19 cellular contexts compared by ENCODE assay signal in genomic region chr14:99624971-99625370, GRCh38. TPM values are rescaled to one million over a fixed set of nuclear protein-coding genes. Genes with fewer than 3 reads are reported as not detected.
DNase-seq lines count a peak whose midpoint lies in the region; FAIRE-seq lines count a peak whose summit lies in the region.
"Had no signal": no experiment of that assay in that cellular context is flagged by ENCODE, and none has a peak within 500 bp of the region (broad histone marks: within the 10 kb centered on the region; RNA-seq: fewer than 3 reads in every experiment).

No MANE protein-coding gene starts in this region.

- H3K27me3 Mint-ChIP-seq in activated naive CD4-positive, alpha-beta T cell treated with anti-CD3 and anti-CD28 coated beads for 36 hours (ENCODE audit: low read depth): peaks cover 32% of the 10 kb centered on the region

- FAIRE-seq in small intestine (lab: Jason Lieb, UNC): no peak
- FAIRE-seq: HepG2 had no signal

- no peaks in the 10 kb centered on the region for H3K36me3 Mint-ChIP-seq in activated naive CD4-positive, alpha-beta T cell treated with anti-CD3 and anti-CD28 coated beads for 36 hours (ENCODE audit: low read depth)

- no peaks in the 10 kb centered on the region for H3K9me2 ChIP-seq in GM23248 (ENCODE audit: insufficient read depth)

- H3K27me3 ChIP-seq in H7 (ENCODE audit: control insufficient read depth, insufficient read depth, low read length) (no peaks in the 10 kb centered on the region), small intestine (ENCODE audit: control insufficient read depth in 2 of 2, insufficient read depth in 2 of 2, low read length in 2 of 2) (no peaks in the 10 kb centered on the region), GM23248 (replicated peaks; ENCODE audit: insufficient read depth) (no peaks in the 10 kb centered on the region)

- peak; percentile 79 for DNase-seq in H7
- peak; percentile 47 for DNase-seq in RPMI8226
- peak; percentile 61 for DNase-seq in iPS-NIHi11 (ENCODE audit: low spot score)
- DNase-seq in small intestine: peak; percentile 18
- DNase-seq in GM23248: no peak
- DNase-seq in activated naive CD4-positive, alpha-beta T cell treated with anti-CD3 and anti-CD28 coated beads for 36 hours: no peak
- no peak for DNase-seq in stimulated activated naive CD4-positive, alpha-beta T cell (lab: John Stamatoyannopoulos, UW)
- DNase-seq: AML-193, DMS79 treated with DMSO at 0.1 percent for 48 hours, GOT3, KG1, MV-4-11, NCI-H1694 treated with DMSO at 0.1 percent for 48 hours, NCI-H2107, NCI-H510A, NCI-H774, OCI-M1, SIG-M5 had no signal

- peaks cover 21% of the 10 kb centered on the region for H3F3A ChIP-seq in GM23248 (ENCODE audit: insufficient read depth)

- H4K20me1 ChIP-seq in GM23248 (ENCODE audit: insufficient read depth): no peaks in the 10 kb centered on the region

- H3K27ac Mint-ChIP-seq in activated naive CD4-positive, alpha-beta T cell treated with anti-CD3 and anti-CD28 coated beads for 36 hours: no peak overlapping the region

- H3K9me3 ChIP-seq in small intestine (ENCODE audit: control insufficient read depth, low read depth) (no peaks in the 10 kb centered on the region), GM23248 (ENCODE audit: low read depth) (no peaks in the 10 kb centered on the region)

- H3K4me1 Mint-ChIP-seq in activated naive CD4-positive, alpha-beta T cell treated with anti-CD3 and anti-CD28 coated beads for 36 hours (ENCODE audit: low read depth): peaks cover 4% of the 10 kb centered on the region

- H3K4me2 ChIP-seq in GM23248 (ENCODE audit: unreplicated experiment): no peak overlapping the region

- H3K27ac ChIP-seq in small intestine (ENCODE audit: low read depth in 1 of 2, low read length in 1 of 2) (no peak overlapping the region), GM23248 (no peak overlapping the region)

- CTCF ChIA-PET in activated naive CD4-positive, alpha-beta T cell treated with anti-CD3 and anti-CD28 coated beads for 36 hours (lab: Charles Lee): no interaction called here

- H2AFZ ChIP-seq in GM23248: no peak overlapping the region

- no peaks in the 10 kb centered on the region for H3K9me3 Mint-ChIP-seq in activated naive CD4-positive, alpha-beta T cell treated with anti-CD3 and anti-CD28 coated beads for 36 hours

- H3K9ac ChIP-seq in GM23248: no peak overlapping the region

- 53 to 78% (median 69%) methylated on average over 13 of the region's 13 CpGs for WGBS in small intestine, 3 donors
- 88 to 92% methylated on average over 11 to 13 of the region's 13 CpGs for WGBS in GM23248 (ENCODE audit: low coverage in 1 of 2, low lambda C conversion rate in 2 of 2, missing lambda C conversion rate in 2 of 2), 2 experiments

- in situ Hi-C loops in GM23248 (cut with MboI): loop anchor here (5.0 kb wide), 1 partner anchor 103 kb away; no protein-coding TSS in a partner anchor

- intact Hi-C loops in activated naive CD4-positive, alpha-beta T cell treated with anti-CD3 and anti-CD28 coated beads for 36 hours (cut with micrococcal nuclease): no loop called here

- no peaks in the 10 kb centered on the region for H3K79me2 ChIP-seq in GM23248 (ENCODE audit: insufficient read depth)

- H3K4me1 ChIP-seq in small intestine (ENCODE audit: control insufficient read depth in 2 of 2, insufficient read depth in 1 of 2, low read depth in 1 of 2, low read length in 1 of 2) (no peaks in the 10 kb centered on the region), GM23248 (ENCODE audit: insufficient read depth) (peaks cover 31% of the 10 kb centered on the region)

- H3K4me3 ChIP-seq in H7 (ENCODE audit: insufficient read depth, low read depth, low read length): no peak overlapping the region
- no peak overlapping the region for H3K4me3 ChIP-seq in small intestine (ENCODE audit: low read depth in 1 of 2, low read length in 2 of 2)
- no peak overlapping the region for H3K4me3 ChIP-seq in GM23248

- H3K4me3 Mint-ChIP-seq in activated naive CD4-positive, alpha-beta T cell treated with anti-CD3 and anti-CD28 coated beads for 36 hours: no peak overlapping the region

- H3K36me3 ChIP-seq in H7 (replicated peaks; ENCODE audit: control insufficient read depth, insufficient read depth, low read length) (no peaks in the 10 kb centered on the region), small intestine (ENCODE audit: control insufficient read depth in 2 of 2, insufficient read depth in 2 of 2, low read length in 2 of 2) (no peaks in the 10 kb centered on the region), GM23248 (ENCODE audit: low read depth) (no peaks in the 10 kb centered on the region)

RNA-seq across cellular contexts. Expression of gene HHIPL1, which starts 20.0 kb away (rescaled TPM):
- 2.2 and 3.4 TPM in 2 replicates for total RNA-seq in H7 (2014; rRNA removed; shearing (Covaris generic))
- polyA plus RNA-seq in small intestine (under 1 TPM in 2 of 3 donors, not detected in 1; under 0.01 to 0.69 TPM), GM23248 (2016; fragmentation: Nextera tagmentation; extraction: Ambion mirVana) (5.8 and 6.5 TPM in 2 replicates)
- 11.3 and 19.2 TPM in 2 replicates for total RNA-seq in GM23248 (2014; rRNA removed; shearing (Covaris generic))
- under 1 TPM; 0.15 to 0.31 TPM for total RNA-seq in activated naive CD4-positive, alpha-beta T cell treated with anti-CD3 and anti-CD28 coated beads for 36 hours
- total RNA-seq: HepG2 had no signal
- polyA plus RNA-seq: HepG2 had no signal

RNA-seq across cellular contexts. Expression of gene CCDC85C, which starts 21.0 kb away (rescaled TPM):
- 44.9 and 50.2 TPM in 2 replicates for total RNA-seq in H7 (2014; rRNA removed; shearing (Covaris generic))
- polyA plus RNA-seq in small intestine: 10 to 100 TPM; 17.6 to 42.3 (median 26.8) TPM
- total RNA-seq in GM23248 (2014; rRNA removed; shearing (Covaris generic)): 9.0 and 11.0 TPM in 2 replicates
- polyA plus RNA-seq in GM23248 (2016; fragmentation: Nextera tagmentation; extraction: Ambion mirVana): 0.68 and 1.1 TPM in 2 replicates
- 10 to 100 TPM; 11.3 to 12.7 TPM for total RNA-seq in activated naive CD4-positive, alpha-beta T cell treated with anti-CD3 and anti-CD28 coated beads for 36 hours

RNA-seq across cellular contexts. Expression of gene CYP46A1, which starts 59.1 kb away (rescaled TPM):
- total RNA-seq in H7 (2014; rRNA removed; shearing (Covaris generic)): 0.04 and 0.42 TPM in 2 replicates
- polyA plus RNA-seq in small intestine: under 1 TPM in 1 of 3 donors, not detected in 2; 0.64 TPM
- 0.13 and 0.22 TPM in 2 replicates for total RNA-seq in GM23248 (2014; rRNA removed; shearing (Covaris generic))
- polyA plus RNA-seq in GM23248 (2016; fragmentation: Nextera tagmentation; extraction: Ambion mirVana): 0.15 and 0.29 TPM in 2 replicates
- total RNA-seq in activated naive CD4-positive, alpha-beta T cell treated with anti-CD3 and anti-CD28 coated beads for 36 hours: under 1 TPM; 0.10 to 0.12 TPM
- total RNA-seq: HepG2 had no signal
- polyA plus RNA-seq: HepG2 had no signal

Comparison
In these comparisons a context has a peak if more than half of its experiments do, and no peak if none do; other contexts are left out.
1. DNase-seq: peak in H7 (single experiment), RPMI8226 (single experiment), iPS-NIHi11 (single experiment) and small intestine (single experiment); none in GM23248 (single experiment), activated naive CD4-positive, alpha-beta T cell treated with anti-CD3 and anti-CD28 coated beads for 36 hours (single experiment) and stimulated activated naive CD4-positive, alpha-beta T cell (0 of 6).